ENCODE assay signal across 12 cellular contexts in genomic region chr10:21399392-21400015, GRCh38.
A peak's percentile ranks its signal among the peaks of the same experiment; 100 is the strongest.
DNase-seq lines count a peak whose midpoint lies in the region; ATAC-seq and TF ChIP-seq lines count a peak whose summit lies in the region.
"Had no signal": no experiment of that assay in that cellular context is flagged by ENCODE, and none has a peak within 500 bp of the region (broad histone marks: within the 10 kb centered on the region; RNA-seq: fewer than 3 reads in every experiment).

No MANE protein-coding gene starts in this region.

- H3K4me1 Mint-ChIP-seq in osteocyte (ENCODE audit: unreplicated experiment): peaks cover 34% of the 10 kb centered on the region
- no peaks in the 10 kb centered on the region for H3K4me1 Mint-ChIP-seq in activated T-helper 1 cell treated with anti-CD3 and anti-CD28 coated beads, Interleukin-12 subunit alpha, Interleukin-12 subunit beta, Interleukin-2, Interleukin-4 antibody, amounts not matched to agents 30 ng/mL and 10 ng/mL and 1 ng/mL, durations not matched to agents 14 hours and 24 hours and 36 hours (ENCODE audit: low read depth)
- H3K4me1 Mint-ChIP-seq in activated CD4-positive, alpha-beta T cell treated with anti-CD3 and anti-CD28 coated beads for 36 hours: peaks cover 2% of the 10 kb centered on the region
- H3K4me1 Mint-ChIP-seq: activated naive CD8-positive, alpha-beta T cell treated with anti-CD3 and anti-CD28 coated beads, Interleukin-2, amount 10 ng/mL, durations not matched to agents 7 days and 5 days had no signal

- no peaks in the 10 kb centered on the region for H3K27me3 Mint-ChIP-seq in osteocyte (ENCODE audit: unreplicated experiment)
- H3K27me3 Mint-ChIP-seq in activated T-helper 1 cell treated with anti-CD3 and anti-CD28 coated beads, Interleukin-12 subunit alpha, Interleukin-12 subunit beta, Interleukin-2, Interleukin-4 antibody, amounts not matched to agents 30 ng/mL and 10 ng/mL and 1 ng/mL, durations not matched to agents 14 hours and 24 hours and 36 hours (ENCODE audit: insufficient read depth): peaks cover 5% of the 10 kb centered on the region
- H3K27me3 Mint-ChIP-seq in activated CD4-positive, alpha-beta T cell treated with anti-CD3 and anti-CD28 coated beads for 36 hours: no peaks in the 10 kb centered on the region

- no peaks in the 10 kb centered on the region for H3K27me3 ChIP-seq in stomach
- H3K27me3 ChIP-seq: uterus had no signal

- CTCF ChIA-PET in activated CD4-positive, alpha-beta T cell treated with anti-CD3 and anti-CD28 coated beads for 36 hours (lab: Charles Lee): interaction anchor here (0.5 kb wide), 2 partner anchors 53 to 1539 kb away, joined by 3 read pairs; no protein-coding TSS in a partner anchor

- H3K27ac Mint-ChIP-seq in osteocyte (ENCODE audit: unreplicated experiment): peak overlapping the region; percentile 11
- no peak overlapping the region for H3K27ac Mint-ChIP-seq in activated T-helper 1 cell treated with anti-CD3 and anti-CD28 coated beads, Interleukin-12 subunit alpha, Interleukin-12 subunit beta, Interleukin-2, Interleukin-4 antibody, amounts not matched to agents 30 ng/mL and 10 ng/mL and 1 ng/mL, durations not matched to agents 14 hours and 24 hours and 36 hours
- no peak overlapping the region for H3K27ac Mint-ChIP-seq in activated CD4-positive, alpha-beta T cell treated with anti-CD3 and anti-CD28 coated beads for 36 hours
- H3K27ac Mint-ChIP-seq: activated naive CD8-positive, alpha-beta T cell treated with anti-CD3 and anti-CD28 coated beads, Interleukin-2, amount 10 ng/mL, durations not matched to agents 7 days and 5 days had no signal

- H3K4me3 Mint-ChIP-seq in osteocyte (ENCODE audit: unreplicated experiment): no peak overlapping the region
- no peak overlapping the region for H3K4me3 Mint-ChIP-seq in activated T-helper 1 cell treated with anti-CD3 and anti-CD28 coated beads, Interleukin-12 subunit alpha, Interleukin-12 subunit beta, Interleukin-2, Interleukin-4 antibody, amounts not matched to agents 30 ng/mL and 10 ng/mL and 1 ng/mL, durations not matched to agents 14 hours and 24 hours and 36 hours
- no peak overlapping the region for H3K4me3 Mint-ChIP-seq in activated CD4-positive, alpha-beta T cell treated with anti-CD3 and anti-CD28 coated beads for 36 hours
- H3K4me3 Mint-ChIP-seq: activated naive CD8-positive, alpha-beta T cell treated with anti-CD3 and anti-CD28 coated beads, Interleukin-2, amount 10 ng/mL, durations not matched to agents 7 days and 5 days had no signal

- TF ChIP-seq POLR2A in lower leg skin (IDR thresholded peaks at IDR 0.05) (no peak), stomach (IDR thresholded peaks at IDR 0.05) (no peak)

- H3K9me3 Mint-ChIP-seq in osteocyte (ENCODE audit: unreplicated experiment): no peaks in the 10 kb centered on the region
- H3K9me3 Mint-ChIP-seq in activated T-helper 1 cell treated with anti-CD3 and anti-CD28 coated beads, Interleukin-12 subunit alpha, Interleukin-12 subunit beta, Interleukin-2, Interleukin-4 antibody, amounts not matched to agents 30 ng/mL and 10 ng/mL and 1 ng/mL, durations not matched to agents 14 hours and 24 hours and 36 hours: peaks cover 5% of the 10 kb centered on the region
- H3K9me3 Mint-ChIP-seq in activated CD4-positive, alpha-beta T cell treated with anti-CD3 and anti-CD28 coated beads for 36 hours (ENCODE audit: low read depth): peaks cover 3% of the 10 kb centered on the region

- no peak overlapping the region for H3K27ac ChIP-seq in stomach
- H3K27ac ChIP-seq: uterus had no signal

- DNase-seq in EL (peak; percentile 96), NCI-H510A (lab: John Stamatoyannopoulos, UW) (peak; percentile 67), dermis microvascular lymphatic vessel endothelial cell (ENCODE audit: low read depth in 2 of 2) (peak; percentile 43 to 62), osteocyte (ENCODE audit: extremely low spot score, unreplicated experiment) (no peak), lower leg skin (ENCODE audit: low spot score in 2 of 2) (no peak), stomach (no peak)
- DNase-seq in activated T-helper 1 cell treated with anti-CD3 and anti-CD28 coated beads, Interleukin-12 subunit alpha, Interleukin-12 subunit beta, Interleukin-2, Interleukin-4 antibody, amounts not matched to agents 30 ng/mL and 10 ng/mL and 1 ng/mL, durations not matched to agents 14 hours and 24 hours and 36 hours (ENCODE audit: low spot score): no peak
- no peak for DNase-seq in activated CD4-positive, alpha-beta T cell treated with anti-CD3 and anti-CD28 coated beads for 36 hours
- DNase-seq: activated naive CD8-positive, alpha-beta T cell treated with anti-CD3 and anti-CD28 coated beads, Interleukin-2, amount 10 ng/mL, durations not matched to agents 7 days and 5 days; MM.1S; stimulated activated CD4-positive, alpha-beta T cell treated with anti-CD3 and anti-CD28 coated beads, Interleukin-15, amount 100 ng/mL, for 24 hours had no signal

- POLR2A ChIA-PET in activated CD4-positive, alpha-beta T cell treated with anti-CD3 and anti-CD28 coated beads for 36 hours (lab: Charles Lee): no interaction called here

- 25 to 31% methylated on average over 6 of the region's 6 CpGs for WGBS in lower leg skin, 2 donors
- 39 to 50% (median 45%) methylated on average over 6 of the region's 6 CpGs for WGBS in stomach, 5 donors

- H3K9me3 ChIP-seq in stomach: peaks cover 0 to 11% (median 5%) of the 10 kb centered on the region in 4 donors
- H3K9me3 ChIP-seq: uterus had no signal

- ATAC-seq in activated CD4-positive, alpha-beta T cell treated with anti-CD3 and anti-CD28 coated beads for 36 hours: no peak

- no peaks in the 10 kb centered on the region for H3K36me3 ChIP-seq in stomach
- H3K36me3 ChIP-seq: uterus had no signal

- H3K4me1 ChIP-seq in stomach: peaks cover 0 to 12% (median 0%) of the 10 kb centered on the region in 4 donors
- H3K4me1 ChIP-seq: uterus had no signal

- TF ChIP-seq CTCF in osteocyte (IDR thresholded peaks at IDR 0.05) (no peak), lower leg skin (IDR thresholded peaks at IDR 0.05) (no peak), stomach (IDR thresholded peaks at IDR 0.05) (no peak)

- no peak for TF ChIP-seq EP300 in stomach (IDR thresholded peaks at IDR 0.05)

- intact Hi-C loops in activated T-helper 1 cell treated with anti-CD3 and anti-CD28 coated beads, Interleukin-12 subunit alpha, Interleukin-12 subunit beta, Interleukin-2, Interleukin-4 antibody, amounts not matched to agents 30 ng/mL and 10 ng/mL and 1 ng/mL, durations not matched to agents 14 hours and 24 hours and 36 hours (cut with micrococcal nuclease): no loop called here
- intact Hi-C loops in activated CD4-positive, alpha-beta T cell treated with anti-CD3 and anti-CD28 coated beads for 36 hours (cut with DNase I, micrococcal nuclease): no loop called here
- intact Hi-C loops in lower leg skin (cut with DNase I; ENCODE audit: low total_unique reads) (no loop called here), stomach (cut with DNase I; ENCODE audit: low total_unique reads) (no loop called here)

- no peaks in the 10 kb centered on the region for H3K36me3 Mint-ChIP-seq in osteocyte (ENCODE audit: unreplicated experiment)
- no peaks in the 10 kb centered on the region for H3K36me3 Mint-ChIP-seq in activated T-helper 1 cell treated with anti-CD3 and anti-CD28 coated beads, Interleukin-12 subunit alpha, Interleukin-12 subunit beta, Interleukin-2, Interleukin-4 antibody, amounts not matched to agents 30 ng/mL and 10 ng/mL and 1 ng/mL, durations not matched to agents 14 hours and 24 hours and 36 hours (ENCODE audit: low read depth)
- H3K36me3 Mint-ChIP-seq in activated CD4-positive, alpha-beta T cell treated with anti-CD3 and anti-CD28 coated beads for 36 hours (ENCODE audit: low read depth): no peaks in the 10 kb centered on the region
- H3K36me3 Mint-ChIP-seq: activated naive CD8-positive, alpha-beta T cell treated with anti-CD3 and anti-CD28 coated beads, Interleukin-2, amount 10 ng/mL, durations not matched to agents 7 days and 5 days had no signal

- H3K4me3 ChIP-seq in lower leg skin (ENCODE audit: low read depth, poor library complexity, severe bottlenecking): no peak overlapping the region
- H3K4me3 ChIP-seq in stomach: no peak overlapping the region
- H3K4me3 ChIP-seq: uterus had no signal

Comparison
In these comparisons a context has a peak if more than half of its experiments do, and no peak if none do; other contexts are left out.
1. DNase-seq: peak in EL (single experiment), NCI-H510A (single experiment) and dermis microvascular lymphatic vessel endothelial cell (2 of 2); none in osteocyte (single experiment), activated T-helper 1 cell treated with anti-CD3 and anti-CD28 coated beads, Interleukin-12 subunit alpha, Interleukin-12 subunit beta, Interleukin-2, Interleukin-4 antibody, amounts not matched to agents 30 ng/mL and 10 ng/mL and 1 ng/mL, durations not matched to agents 14 hours and 24 hours and 36 hours (single experiment), activated CD4-positive, alpha-beta T cell treated with anti-CD3 and anti-CD28 coated beads for 36 hours (single experiment), lower leg skin (0 of 2) and stomach (single experiment).